ENCODE assay signal across 8 cellular contexts in the genomic region with DNA sequence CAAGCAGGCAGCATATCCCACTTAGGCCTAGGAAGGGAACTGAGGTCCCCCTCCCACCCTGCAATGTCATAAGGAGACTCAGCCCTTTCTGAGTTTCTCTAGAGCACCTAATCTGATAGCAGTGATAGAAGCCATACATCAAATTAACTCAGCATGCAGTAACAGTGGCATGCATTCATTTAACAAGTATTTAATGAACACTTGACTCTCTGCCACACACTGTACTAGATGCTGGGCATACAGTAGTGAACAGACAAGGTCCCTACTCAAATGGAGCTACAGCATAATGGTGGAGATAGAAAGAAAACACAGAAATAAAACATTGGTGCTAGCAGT. TPM values are rescaled to one million over a fixed set of nuclear protein-coding genes. Genes with fewer than 3 reads are reported as not detected.
DNase-seq lines count a peak whose midpoint lies in the region; ATAC-seq and TF ChIP-seq lines count a peak whose summit lies in the region.

No MANE protein-coding gene starts in this region.

- peak overlapping the region; percentile 79 for H3K14ac ChIP-seq in IMR-90 (replicated peaks; ENCODE audit: low read depth, low read length)

- H2AK5ac ChIP-seq in IMR-90 (ENCODE audit: low read depth, low read length): peak overlapping the region; percentile 95

- H3K9me1 ChIP-seq in IMR-90 (ENCODE audit: insufficient read depth, low read length): peaks cover 44% of the 10 kb centered on the region

- H3K23ac ChIP-seq in IMR-90 (ENCODE audit: low read depth, low read length): peak overlapping the region; percentile 89

- H3K36me3 ChIP-seq in IMR-90 (ENCODE audit: control insufficient read depth, insufficient read depth, low read length): no peaks in the 10 kb centered on the region

- H3K27ac Mint-ChIP-seq in activated naive CD8-positive, alpha-beta T cell treated with anti-CD3 and anti-CD28 coated beads, Interleukin-2, amount 10 ng/mL, durations not matched to agents 7 days and 5 days: peak overlapping the region; percentile 95
- peak overlapping the region; percentile 95 to 100 (median 98) for H3K27ac Mint-ChIP-seq in naive thymus-derived CD8-positive, alpha-beta T cell
- H3K27ac Mint-ChIP-seq in Calu3 (ENCODE audit: unreplicated experiment): no peak overlapping the region

- H3K9me3 Mint-ChIP-seq in activated naive CD8-positive, alpha-beta T cell treated with anti-CD3 and anti-CD28 coated beads, Interleukin-2, amount 10 ng/mL, durations not matched to agents 7 days and 5 days: no peaks in the 10 kb centered on the region
- no peaks in the 10 kb centered on the region for H3K9me3 Mint-ChIP-seq in naive thymus-derived CD8-positive, alpha-beta T cell
- H3K9me3 Mint-ChIP-seq in Calu3 (ENCODE audit: low read depth, unreplicated experiment): no peaks in the 10 kb centered on the region

- peak overlapping the region; percentile 96 for H4K91ac ChIP-seq in IMR-90 (ENCODE audit: insufficient read depth, low read depth, low read length)

- CTCF ChIA-PET in IMR-90 (lab: Yijun Ruan, JAX): interaction anchor here (1.2 to 1.9 kb wide), 6 partner anchors 11 to 73 kb away, joined by 3 to 5 read pairs (median 4); no protein-coding TSS in a partner anchor
- CTCF ChIA-PET in Calu3 (lab: Charles Lee): interaction anchor here (1.0 to 3.4 kb wide), 9 partner anchors 17 to 74 kb away, joined by 3 to 25 read pairs (median 7); a partner anchor contains a TSS

- TF ChIP-seq POLR2A in IMR-90 (IDR thresholded peaks at IDR 0.05; ENCODE audit: low read depth, low read length): no peak

- H3K4ac ChIP-seq in IMR-90 (ENCODE audit: low read depth, low read length): peak overlapping the region; percentile 96

- peak overlapping the region; percentile 97; the same call in 2 of the 3 replicates for H2BK15ac ChIP-seq in IMR-90 (ENCODE audit: low read depth, low read length)

- TF ChIP-seq CTCF in C4-2B (conservative IDR thresholded peaks at IDR 0.05) (no peak), IMR-90 (conservative IDR thresholded peaks at IDR 0.05; ENCODE audit: low read depth, low read length) (no peak), Calu3 (IDR thresholded peaks at IDR 0.05; ENCODE audit: unreplicated experiment) (no peak)

- peaks cover 23 to 73% of the 10 kb centered on the region in 2 experiments; a peak in 3 of 4 replicates for H3K79me1 ChIP-seq in IMR-90 (ENCODE audit: low read depth in 1 of 2, low read length in 2 of 2)

- H3K4me3 ChIP-seq in IMR-90 (ENCODE audit: insufficient read depth, low read depth, low read length): no peak overlapping the region

- H3K4me1 ChIP-seq in IMR-90 (ENCODE audit: control insufficient read depth, insufficient read depth, low read length): peaks cover 45% of the 10 kb centered on the region

- H2BK5ac ChIP-seq in IMR-90 (ENCODE audit: low read depth, low read length, poor library complexity, severe bottlenecking): peak overlapping the region; percentile 94

- peaks cover 88% of the 10 kb centered on the region for H3K4me1 Mint-ChIP-seq in activated naive CD8-positive, alpha-beta T cell treated with anti-CD3 and anti-CD28 coated beads, Interleukin-2, amount 10 ng/mL, durations not matched to agents 7 days and 5 days
- peaks cover 63 to 100% (median 99%) of the 10 kb centered on the region in 4 donors for H3K4me1 Mint-ChIP-seq in naive thymus-derived CD8-positive, alpha-beta T cell
- H3K4me1 Mint-ChIP-seq in Calu3 (ENCODE audit: low read depth, unreplicated experiment): peaks cover 58% of the 10 kb centered on the region

- in situ Hi-C loops in IMR-90 (cut with MboI; ENCODE audit: low sequenced_read_pairs): no loop called here

- no peaks in the 10 kb centered on the region for H3K27me3 ChIP-seq in IMR-90 (ENCODE audit: control insufficient read depth, insufficient read depth, low read length)

- no peaks in the 10 kb centered on the region for H3K27me3 Mint-ChIP-seq in activated naive CD8-positive, alpha-beta T cell treated with anti-CD3 and anti-CD28 coated beads, Interleukin-2, amount 10 ng/mL, durations not matched to agents 7 days and 5 days
- H3K27me3 Mint-ChIP-seq in naive thymus-derived CD8-positive, alpha-beta T cell: no peaks in the 10 kb centered on the region
- H3K27me3 Mint-ChIP-seq in Calu3 (ENCODE audit: unreplicated experiment): no peaks in the 10 kb centered on the region

- no peaks in the 10 kb centered on the region for H4K20me1 ChIP-seq in IMR-90 (ENCODE audit: insufficient read depth, low read length)

- POLR2A ChIA-PET in IMR-90 (lab: Charles Lee; ENCODE audit: unreplicated experiment): interaction anchor here (0.8 kb wide), 1 partner anchor 51 kb away, joined by 3 read pairs; no protein-coding TSS in a partner anchor
- POLR2A ChIA-PET in activated naive CD8-positive, alpha-beta T cell treated with anti-CD3 and anti-CD28 coated beads, Interleukin-2, amount 10 ng/mL, durations not matched to agents 7 days and 5 days (lab: Charles Lee): interaction anchor here (0.6 to 8.0 kb wide), 10 partner anchors 10 to 67 kb away, joined by 4 to 211 read pairs (median 89); a partner anchor contains a TSS
- POLR2A ChIA-PET in naive thymus-derived CD8-positive, alpha-beta T cell (lab: Charles Lee): interaction anchor here (1.3 to 12.3 kb wide), 8 partner anchors 8 to 69 kb away, joined by 3 to 274 read pairs (median 71); a partner anchor contains a TSS

- H3K9me3 ChIP-seq in IMR-90 (ENCODE audit: control insufficient read depth, insufficient read depth, low read length): no peaks in the 10 kb centered on the region

- H3K18ac ChIP-seq in IMR-90 (ENCODE audit: low read depth, low read length): peak overlapping the region; percentile 58

- H3K36me3 Mint-ChIP-seq in activated naive CD8-positive, alpha-beta T cell treated with anti-CD3 and anti-CD28 coated beads, Interleukin-2, amount 10 ng/mL, durations not matched to agents 7 days and 5 days: peaks cover 43% of the 10 kb centered on the region
- H3K36me3 Mint-ChIP-seq in naive thymus-derived CD8-positive, alpha-beta T cell: peaks cover 0 to 27% (median 6%) of the 10 kb centered on the region in 3 donors
- no peaks in the 10 kb centered on the region for H3K36me3 Mint-ChIP-seq in Calu3 (ENCODE audit: insufficient read depth, unreplicated experiment)

- H2AFZ ChIP-seq in IMR-90 (replicated peaks; ENCODE audit: low read length, poor library complexity): no peak overlapping the region

- DNase-seq in IMR-90: no peak
- no peak for DNase-seq in activated naive CD8-positive, alpha-beta T cell treated with anti-CD3 and anti-CD28 coated beads, Interleukin-2, amount 10 ng/mL, durations not matched to agents 7 days and 5 days
- DNase-seq in naive thymus-derived CD8-positive, alpha-beta T cell: no peak
- DNase-seq in Calu3: no peak

- peak overlapping the region; percentile 95 for H2BK120ac ChIP-seq in IMR-90 (ENCODE audit: low read depth, low read length)

- H3K56ac ChIP-seq in IMR-90 (ENCODE audit: extremely low read depth, insufficient read depth, low read length): no peak overlapping the region

- ATAC-seq in IMR-90 (ENCODE audit: low read depth) (no peak), HG02970 (IDR thresholded peaks at IDR 0.05; ENCODE audit: low FRiP score, unreplicated experiment) (no peak), GM19351 (IDR thresholded peaks at IDR 0.05; ENCODE audit: unreplicated experiment) (no peak), GM21529 (IDR thresholded peaks at IDR 0.05; ENCODE audit: unreplicated experiment) (no peak)
- ATAC-seq in activated naive CD8-positive, alpha-beta T cell treated with anti-CD3 and anti-CD28 coated beads, Interleukin-2, amount 10 ng/mL, durations not matched to agents 7 days and 5 days (ENCODE audit: low read depth): no peak
- no peak for ATAC-seq in naive thymus-derived CD8-positive, alpha-beta T cell

- peak overlapping the region; percentile 6; the same call in 1 of the 2 replicates for H4K5ac ChIP-seq in IMR-90 (ENCODE audit: low read depth, low read length)

- intact Hi-C loops in IMR-90 (cut with micrococcal nuclease): no loop called here
- intact Hi-C loops in Calu3 (cut with micrococcal nuclease; ENCODE audit: unreplicated experiment): loop anchor here (5.0 kb wide), 1 partner anchor 41 kb away; no protein-coding TSS in a partner anchor

- H3K4me3 Mint-ChIP-seq in activated naive CD8-positive, alpha-beta T cell treated with anti-CD3 and anti-CD28 coated beads, Interleukin-2, amount 10 ng/mL, durations not matched to agents 7 days and 5 days: peak overlapping the region; percentile 85
- H3K4me3 Mint-ChIP-seq in naive thymus-derived CD8-positive, alpha-beta T cell: peak overlapping the region in 9 of 10 donors; percentile 62 to 90 (median 85)
- no peak overlapping the region for H3K4me3 Mint-ChIP-seq in Calu3 (ENCODE audit: low read depth, unreplicated experiment)

- H2BK20ac ChIP-seq in IMR-90 (ENCODE audit: low read depth, low read length): peak overlapping the region; percentile 94

- no TSS peak for BruUV-seq in IMR-90 (replicated peaks; lab: Mats Ljungman, UMichigan)
- no TSS peak for BruUV-seq in Calu3 (replicated peaks; lab: Mats Ljungman, UMichigan)

- H3K4me2 ChIP-seq in IMR-90 (ENCODE audit: low read depth, low read length): no peak overlapping the region

- dilution Hi-C loops in IMR-90 (cut with HindIII; ENCODE audit: low sequenced_read_pairs, unreplicated experiment): no loop called here

- H4K8ac ChIP-seq in IMR-90 (ENCODE audit: low read depth in 2 of 2, low read length in 2 of 2): peak overlapping the region; percentile 54 to 95; a peak in 2 of 4 replicates

- H3K27ac ChIP-seq in C4-2B: peak overlapping the region; percentile 9; the same call in 1 of the 2 replicates
- peak overlapping the region; percentile 90; the same call in 1 of the 2 replicates for H3K27ac ChIP-seq in IMR-90 (ENCODE audit: insufficient read depth, low read length)

- peak overlapping the region; percentile 6 for H2AK9ac ChIP-seq in IMR-90 (replicated peaks; ENCODE audit: low read depth, low read length, poor library complexity)

- H3K9ac ChIP-seq in IMR-90 (ENCODE audit: low read depth, low read length): no peak overlapping the region

- no peak for TF ChIP-seq RAD21 in IMR-90 (IDR thresholded peaks at IDR 0.05; ENCODE audit: low read length)

TF ChIP-seq in IMR-90, 13 proteins besides CTCF, POLR2A, EP300 and RAD21 (continues in another document):
- TF ChIP-seq CHD1 (IDR thresholded peaks at IDR 0.05; ENCODE audit: low read depth, low read length) (no peak), NFE2L2 (IDR thresholded peaks at IDR 0.05; ENCODE audit: low read depth, low read length) (no peak), RCOR1 (IDR thresholded peaks at IDR 0.05; ENCODE audit: insufficient replicate concordance, low read length) (no peak), BHLHE40 (IDR thresholded peaks at IDR 0.05; ENCODE audit: low read depth, low read length) (no peak), MAFK (IDR thresholded peaks at IDR 0.05; ENCODE audit: low read depth, low read length) (no peak)

RNA-seq across cellular contexts. Expression of a gene that starts 58.6 kb away (rescaled TPM):
- 3.6 and 6.1 TPM in 2 replicates for total RNA-seq in IMR-90 (2012; rRNA removed)
- polyA plus RNA-seq in IMR-90 (2012; rRNA removed): 6.0 and 7.1 TPM in 2 replicates
- polyA plus RNA-seq in IMR-90 (2012; cell fraction: cytosol; rRNA removed): 1.3 and 4.2 TPM in 2 replicates
- 28.5 and 37.6 TPM in 2 replicates for polyA plus RNA-seq in IMR-90 (2012; cell fraction: nucleus; rRNA removed; ENCODE audit: low replicate concordance)
- total RNA-seq in activated naive CD8-positive, alpha-beta T cell treated with anti-CD3 and anti-CD28 coated beads, Interleukin-2, amount 10 ng/mL, durations not matched to agents 7 days and 5 days: 1 to 10 TPM; 5.1 to 6.0 TPM
- 10 to 100 TPM in 1 of 2 experiments, 1 to 10 TPM in 1; 9.9 to 11.1 TPM for total RNA-seq in naive thymus-derived CD8-positive, alpha-beta T cell
- polyA plus RNA-seq in naive thymus-derived CD8-positive, alpha-beta T cell: 1 to 10 TPM; 1.9 to 3.2 (median 2.0) TPM
- total RNA-seq in Calu3 (2022): 24.6 and 25.4 TPM in 2 replicates
